15 cellular contexts compared by ENCODE assay signal in the genomic region with DNA sequence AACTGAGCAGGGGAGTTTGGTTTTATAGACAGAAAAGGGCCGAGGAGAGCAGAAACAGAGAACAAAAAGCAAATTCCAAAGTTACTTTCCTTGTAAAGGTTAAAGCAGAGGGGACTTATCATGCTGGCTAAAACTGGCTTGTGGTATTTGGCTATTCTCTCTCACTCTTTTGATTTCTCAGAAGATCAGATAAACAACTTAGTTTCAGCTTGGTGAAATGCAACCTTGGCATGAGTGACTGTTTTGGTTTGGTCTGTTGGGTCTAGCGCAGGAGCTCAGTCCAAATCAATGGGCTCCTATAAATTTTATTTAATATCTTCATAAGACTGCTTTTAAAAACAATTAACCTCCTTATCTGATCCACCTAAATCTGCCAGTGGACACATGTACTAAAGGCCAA. TPM values are rescaled to one million over a fixed set of nuclear protein-coding genes. Genes with fewer than 3 reads are reported as not detected.
A peak's percentile ranks its signal among the peaks of the same experiment; 100 is the strongest.
DNase-seq lines count a peak whose midpoint lies in the region; ATAC-seq, FAIRE-seq and TF ChIP-seq lines count a peak whose summit lies in the region.
"Had no signal": no experiment of that assay in that cellular context is flagged by ENCODE, and none has a peak within 500 bp of the region (broad histone marks: within the 10 kb centered on the region; RNA-seq: fewer than 3 reads in every experiment).

No MANE protein-coding gene starts in this region.

- no peaks in the 10 kb centered on the region for H3K79me2 ChIP-seq in osteoblast (ENCODE audit: insufficient read depth, low read length)

- no peaks in the 10 kb centered on the region for H3K9me3 ChIP-seq in osteoblast (ENCODE audit: low read depth, low read length)
- H3K9me3 ChIP-seq: BLaER1 had no signal

- peaks cover 2% of the 10 kb centered on the region for H3K27me3 ChIP-seq in osteoblast (ENCODE audit: insufficient read depth, low read length)
- H3K27me3 ChIP-seq: BLaER1 had no signal

- no peaks in the 10 kb centered on the region for H3K4me1 ChIP-seq in osteoblast (ENCODE audit: insufficient read depth, low read length)
- H3K4me1 ChIP-seq: BLaER1 had no signal

- CTCF ChIA-PET in GM10248 (lab: Yijun Ruan, JAX) = no interaction called here

- no peak overlapping the region for H3K4me2 ChIP-seq in osteoblast (ENCODE audit: insufficient read depth, low read length)
- H3K4me2 ChIP-seq: BLaER1 had no signal

- POLR2A ChIA-PET in GM10248 (lab: Yijun Ruan, JAX) = no interaction called here

- H4K20me1 ChIP-seq in osteoblast (ENCODE audit: insufficient read depth, low read length) = no peaks in the 10 kb centered on the region
- H4K20me1 ChIP-seq: BLaER1 had no signal

- H2AFZ ChIP-seq in osteoblast (ENCODE audit: low read length) = no peak overlapping the region

- DNase-seq in left kidney (ENCODE audit: low read depth, low spot score) = peak; percentile 20
- DNase-seq in osteoblast (ENCODE audit: insufficient read length, low spot score, missing footprints) = peak; percentile 21
- DNase-seq in foreskin fibroblast = no peak
- DNase-seq in GM10248 (ENCODE audit: extremely low spot score) = no peak
- DNase-seq: CD4-positive, alpha-beta memory T cell; DMS153; DMS79; GDM1; H9 had no signal

- H3K36me3 ChIP-seq in osteoblast (ENCODE audit: insufficient read depth, low read length) = no peaks in the 10 kb centered on the region
- H3K36me3 ChIP-seq: BLaER1 had no signal

- FAIRE-seq in endometrium (lab: Jason Lieb, UNC) = peak; percentile 82
- FAIRE-seq: H1 had no signal

- H3K4me3 ChIP-seq in osteoblast (ENCODE audit: insufficient read depth, low read length) (no peak overlapping the region), foreskin fibroblast (ENCODE audit: low read depth in 1 of 2, low read length in 2 of 2) (no peak overlapping the region)
- H3K4me3 ChIP-seq: BLaER1 had no signal

- no peak for TF ChIP-seq CTCF in osteoblast (IDR thresholded peaks at IDR 0.05; ENCODE audit: extremely low read depth, low read depth, low read length)
- no peak for TF ChIP-seq CTCF in foreskin fibroblast (IDR thresholded peaks at IDR 0.05; ENCODE audit: low read depth, low read length)
- TF ChIP-seq CTCF in GM10248 (IDR thresholded peaks at IDR 0.05; ENCODE audit: control extremely low read depth, extremely low read depth, low read depth, missing control alignments) = no peak

- no peak overlapping the region for H3K27ac ChIP-seq in osteoblast (ENCODE audit: low read depth, low read length)
- H3K27ac ChIP-seq: BLaER1 had no signal

- ATAC-seq in GM21515 (IDR thresholded peaks at IDR 0.05; ENCODE audit: unreplicated experiment) = no peak

RNA-seq across cellular contexts. Expression of a gene that starts 47.3 kb away (rescaled TPM):
- total RNA-seq in osteoblast = not detected in 2 replicates
- total RNA-seq: A673; CD4-positive, alpha-beta memory T cell; Daoy; H1; H9 had no signal

Comparison
In these comparisons a context has a peak if more than half of its experiments do, and no peak if none do; other contexts are left out.
1. DNase-seq: peak in left kidney (single experiment) and osteoblast (single experiment); none in foreskin fibroblast (0 of 2) and GM10248 (single experiment).